ENCODE assay signal across 21 cellular contexts in genomic region chr3:31559872-31560534, GRCh38. TPM values are rescaled to one million over a fixed set of nuclear protein-coding genes. Genes with fewer than 3 reads are reported as not detected.
DNase-seq lines count a peak whose midpoint lies in the region; ATAC-seq and TF ChIP-seq lines count a peak whose summit lies in the region.
"Had no signal": no experiment of that assay in that cellular context is flagged by ENCODE, and none has a peak within 500 bp of the region (broad histone marks: within the 10 kb centered on the region; RNA-seq: fewer than 3 reads in every experiment).

No MANE protein-coding gene starts in this region.

- H3K27ac Mint-ChIP-seq in activated CD4-positive, alpha-beta T cell treated with anti-CD3 and anti-CD28 coated beads, Interleukin-2, amount 10 ng/mL, durations not matched to agents 24 days and 14 days: peak overlapping the region; percentile 69
- H3K27ac Mint-ChIP-seq in activated CD8-positive, alpha-beta T cell treated with anti-CD3 and anti-CD28 coated beads, Interleukin-2, amount 10 ng/mL, durations not matched to agents 7 days and 5 days: peak overlapping the region; percentile 57
- peak overlapping the region in 3 of 6 donors; percentile 16 to 29 (median 24) for H3K27ac Mint-ChIP-seq in immature natural killer cell
- H3K27ac Mint-ChIP-seq: HFFc6, progenitor cell of endocrine pancreas had no signal

- no peak overlapping the region for H3K4me3 ChIP-seq in upper lobe of right lung
- H3K4me3 ChIP-seq: esophagus squamous epithelium, SJCRH30, upper lobe of left lung had no signal

- peaks cover 17% of the 10 kb centered on the region for H3K4me1 ChIP-seq in upper lobe of right lung
- H3K4me1 ChIP-seq: BE2C, SJCRH30 had no signal

- no peaks in the 10 kb centered on the region for H3K27me3 Mint-ChIP-seq in activated CD4-positive, alpha-beta T cell treated with anti-CD3 and anti-CD28 coated beads, Interleukin-2, amount 10 ng/mL, durations not matched to agents 24 days and 14 days
- H3K27me3 Mint-ChIP-seq in activated CD8-positive, alpha-beta T cell treated with anti-CD3 and anti-CD28 coated beads, Interleukin-2, amount 10 ng/mL, durations not matched to agents 7 days and 5 days (ENCODE audit: low read depth): no peaks in the 10 kb centered on the region
- H3K27me3 Mint-ChIP-seq in immature natural killer cell (ENCODE audit: low read depth in 3 of 3): peaks cover 0 to 6% (median 0%) of the 10 kb centered on the region in 3 donors
- H3K27me3 Mint-ChIP-seq: progenitor cell of endocrine pancreas had no signal

- CTCF ChIA-PET in activated CD8-positive, alpha-beta T cell treated with anti-CD3 and anti-CD28 coated beads, Interleukin-2, amount 10 ng/mL, durations not matched to agents 7 days and 5 days (lab: Charles Lee): no interaction called here

- DNase-seq in activated CD4-positive, alpha-beta T cell treated with anti-CD3 and anti-CD28 coated beads, Interleukin-2, amount 10 ng/mL, durations not matched to agents 24 days and 14 days: no peak
- DNase-seq in activated CD4-positive, alpha-beta T cell treated with anti-CD3 and anti-CD28 coated beads, Interleukin-2, amount 50 U/mL, for 4 hours: no peak
- DNase-seq in activated CD8-positive, alpha-beta T cell treated with anti-CD3 and anti-CD28 coated beads, Interleukin-2, amount 10 ng/mL, durations not matched to agents 7 days and 5 days: no peak
- DNase-seq in immature natural killer cell (no peak), NCI-H1417 (lab: John Stamatoyannopoulos, UW) (no peak), upper lobe of right lung (no peak)
- DNase-seq: amygdala; BE2C; esophagus squamous epithelium; HFFc6; left cardiac atrium; NCI-H774; SJCRH30; stimulated activated CD4-positive, alpha-beta T cell treated with anti-CD3 and anti-CD28 coated beads, Interleukin-1b, Interleukin-23, amount 100 ng/mL, for 48 hours; T-helper 9 cell; upper lobe of left lung had no signal

- intact Hi-C loops in activated CD4-positive, alpha-beta T cell treated with anti-CD3 and anti-CD28 coated beads, Interleukin-2, amount 10 ng/mL, durations not matched to agents 24 days and 14 days (cut with micrococcal nuclease): no loop called here
- intact Hi-C loops in upper lobe of right lung (cut with DNase I): no loop called here

- POLR2A ChIA-PET in activated CD8-positive, alpha-beta T cell treated with anti-CD3 and anti-CD28 coated beads, Interleukin-2, amount 10 ng/mL, durations not matched to agents 7 days and 5 days (lab: Charles Lee): no interaction called here

- no peak overlapping the region for H3K27ac ChIP-seq in upper lobe of right lung
- H3K27ac ChIP-seq: esophagus squamous epithelium, HL-60, SJCRH30, upper lobe of left lung had no signal

- peak overlapping the region; percentile 14 for H3K4me3 Mint-ChIP-seq in activated CD4-positive, alpha-beta T cell treated with anti-CD3 and anti-CD28 coated beads, Interleukin-2, amount 10 ng/mL, durations not matched to agents 24 days and 14 days
- H3K4me3 Mint-ChIP-seq in activated CD8-positive, alpha-beta T cell treated with anti-CD3 and anti-CD28 coated beads, Interleukin-2, amount 10 ng/mL, durations not matched to agents 7 days and 5 days: peak overlapping the region; percentile 17
- peak overlapping the region in 4 of 5 donors; percentile 5 to 22 (median 12) for H3K4me3 Mint-ChIP-seq in immature natural killer cell
- H3K4me3 Mint-ChIP-seq: HFFc6, neural crest cell had no signal

- peaks cover 14% of the 10 kb centered on the region for H3K9me3 Mint-ChIP-seq in activated CD4-positive, alpha-beta T cell treated with anti-CD3 and anti-CD28 coated beads, Interleukin-2, amount 10 ng/mL, durations not matched to agents 24 days and 14 days
- peaks cover 31% of the 10 kb centered on the region for H3K9me3 Mint-ChIP-seq in activated CD8-positive, alpha-beta T cell treated with anti-CD3 and anti-CD28 coated beads, Interleukin-2, amount 10 ng/mL, durations not matched to agents 7 days and 5 days (ENCODE audit: insufficient read depth)
- H3K9me3 Mint-ChIP-seq in immature natural killer cell: peaks cover 6 to 20% (median 13%) of the 10 kb centered on the region in 6 donors

- ATAC-seq in GM21786 (IDR thresholded peaks at IDR 0.05; ENCODE audit: unreplicated experiment): peak; percentile 48
- peak; percentile 62 for ATAC-seq in activated CD8-positive, alpha-beta T cell treated with anti-CD3 and anti-CD28 coated beads, Interleukin-2, amount 10 ng/mL, durations not matched to agents 7 days and 5 days
- no peak for ATAC-seq in HG02852 (IDR thresholded peaks at IDR 0.05; ENCODE audit: unreplicated experiment)
- no peak for ATAC-seq in upper lobe of right lung
- ATAC-seq: left cardiac atrium had no signal

- H3K4me1 Mint-ChIP-seq in activated CD4-positive, alpha-beta T cell treated with anti-CD3 and anti-CD28 coated beads, Interleukin-2, amount 10 ng/mL, durations not matched to agents 24 days and 14 days: peaks cover 57% of the 10 kb centered on the region
- peaks cover 69% of the 10 kb centered on the region for H3K4me1 Mint-ChIP-seq in activated CD8-positive, alpha-beta T cell treated with anti-CD3 and anti-CD28 coated beads, Interleukin-2, amount 10 ng/mL, durations not matched to agents 7 days and 5 days (ENCODE audit: low read depth)
- peaks cover 78 to 97% of the 10 kb centered on the region in 2 donors for H3K4me1 Mint-ChIP-seq in immature natural killer cell

- H3K36me3 ChIP-seq in upper lobe of right lung: no peaks in the 10 kb centered on the region
- H3K36me3 ChIP-seq: BE2C, esophagus squamous epithelium, SJCRH30, upper lobe of left lung had no signal

- no peak for TF ChIP-seq CTCF in upper lobe of right lung (IDR thresholded peaks at IDR 0.05)

- no peaks in the 10 kb centered on the region for H3K9me3 ChIP-seq in upper lobe of right lung
- H3K9me3 ChIP-seq: BE2C, SJCRH30, upper lobe of left lung had no signal

- peaks cover 43% of the 10 kb centered on the region for H3K36me3 Mint-ChIP-seq in activated CD4-positive, alpha-beta T cell treated with anti-CD3 and anti-CD28 coated beads, Interleukin-2, amount 10 ng/mL, durations not matched to agents 24 days and 14 days (ENCODE audit: low read depth)
- peaks cover 55% of the 10 kb centered on the region for H3K36me3 Mint-ChIP-seq in activated CD8-positive, alpha-beta T cell treated with anti-CD3 and anti-CD28 coated beads, Interleukin-2, amount 10 ng/mL, durations not matched to agents 7 days and 5 days (ENCODE audit: low read depth)
- peaks cover 0 to 5% (median 0%) of the 10 kb centered on the region in 3 donors for H3K36me3 Mint-ChIP-seq in immature natural killer cell

- H3K27me3 ChIP-seq in upper lobe of right lung: no peaks in the 10 kb centered on the region
- H3K27me3 ChIP-seq: BE2C, esophagus squamous epithelium, SJCRH30, upper lobe of left lung had no signal

RNA-seq across cellular contexts. Expression of gene STT3B, which starts 27.3 kb away (rescaled TPM):
- 118 and 120 TPM in 2 replicates for total RNA-seq in activated CD4-positive, alpha-beta T cell treated with anti-CD3 and anti-CD28 coated beads, Interleukin-2, amount 10 ng/mL, durations not matched to agents 24 days and 14 days
- total RNA-seq in activated CD8-positive, alpha-beta T cell treated with anti-CD3 and anti-CD28 coated beads, Interleukin-2, amount 10 ng/mL, durations not matched to agents 7 days and 5 days: 100 to 1,000 TPM; 137 to 140 TPM
- polyA plus RNA-seq in immature natural killer cell: 100 to 1,000 TPM in 2 of 3 donors, 10 to 100 TPM in 1; 66.3 to 132 (median 105) TPM
- total RNA-seq in upper lobe of right lung: 129 TPM

Comparison
In these comparisons a context has a peak if more than half of its experiments do, and no peak if none do; other contexts are left out.
1. ATAC-seq: peak in GM21786 (single experiment) and activated CD8-positive, alpha-beta T cell treated with anti-CD3 and anti-CD28 coated beads, Interleukin-2, amount 10 ng/mL, durations not matched to agents 7 days and 5 days (single experiment); none in HG02852 (single experiment) and upper lobe of right lung (single experiment).
2. Peak in every context shown above with its lines, with median percentiles within 50 percentile points of each other: H3K4me3 Mint-ChIP-seq.